ENCODE assay signal across 11 cellular contexts in the genomic region with DNA sequence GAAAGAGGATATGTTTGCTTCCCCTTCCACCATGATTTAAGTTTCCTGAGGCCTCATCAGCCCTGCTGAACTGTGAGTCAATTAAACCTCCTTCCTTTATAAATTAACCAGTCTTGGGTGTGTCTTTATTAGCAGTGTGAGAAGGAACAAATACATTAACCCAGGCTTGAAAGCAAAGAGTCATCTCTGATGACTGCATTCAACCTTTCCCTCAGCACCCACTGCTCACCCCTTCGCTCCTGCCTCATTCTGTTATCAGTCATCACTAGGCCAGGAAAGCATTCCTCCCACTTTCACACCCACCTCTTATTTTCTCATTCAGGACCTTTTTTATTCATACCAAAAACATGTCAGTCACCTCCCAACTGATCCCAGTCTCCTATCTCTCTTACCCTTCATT. TPM values are rescaled to one million over a fixed set of nuclear protein-coding genes. Genes with fewer than 3 reads are reported as not detected.
"Had no signal": no experiment of that assay in that cellular context is flagged by ENCODE, and none has a peak within 500 bp of the region (broad histone marks: within the 10 kb centered on the region; RNA-seq: fewer than 3 reads in every experiment).

No MANE protein-coding gene starts in this region.

- DNase-seq: activated CD4-positive, alpha-beta T cell treated with anti-CD3 and anti-CD28 coated beads for 1 hour; activated naive CD8-positive, alpha-beta T cell treated with anti-CD3 and anti-CD28 coated beads, Interleukin-2, amount 10 ng/mL, durations not matched to agents 7 days and 5 days; gastrocnemius medialis; heart right ventricle; islet precursor cell; mesendoderm; T-helper 9 cell had no signal

- H3K27ac Mint-ChIP-seq: activated naive CD8-positive, alpha-beta T cell treated with anti-CD3 and anti-CD28 coated beads, Interleukin-2, amount 10 ng/mL, durations not matched to agents 7 days and 5 days had no signal

- H3K36me3 Mint-ChIP-seq: activated naive CD8-positive, alpha-beta T cell treated with anti-CD3 and anti-CD28 coated beads, Interleukin-2, amount 10 ng/mL, durations not matched to agents 7 days and 5 days had no signal

- H3K4me1 Mint-ChIP-seq: activated naive CD8-positive, alpha-beta T cell treated with anti-CD3 and anti-CD28 coated beads, Interleukin-2, amount 10 ng/mL, durations not matched to agents 7 days and 5 days; neural crest cell had no signal

- H3K4me3 Mint-ChIP-seq: activated naive CD8-positive, alpha-beta T cell treated with anti-CD3 and anti-CD28 coated beads, Interleukin-2, amount 10 ng/mL, durations not matched to agents 7 days and 5 days; neural crest cell had no signal

RNA-seq across cellular contexts. Expression of a gene that starts 59.6 kb away (rescaled TPM):
- total RNA-seq: activated naive CD8-positive, alpha-beta T cell treated with anti-CD3 and anti-CD28 coated beads, Interleukin-2, amount 10 ng/mL, durations not matched to agents 7 days and 5 days; ascending aorta; gastrocnemius medialis; heart right ventricle; neural crest cell; osteocyte; pulmonary artery endothelial cell had no signal
